14 cellular contexts compared by ENCODE assay signal in the genomic region with DNA sequence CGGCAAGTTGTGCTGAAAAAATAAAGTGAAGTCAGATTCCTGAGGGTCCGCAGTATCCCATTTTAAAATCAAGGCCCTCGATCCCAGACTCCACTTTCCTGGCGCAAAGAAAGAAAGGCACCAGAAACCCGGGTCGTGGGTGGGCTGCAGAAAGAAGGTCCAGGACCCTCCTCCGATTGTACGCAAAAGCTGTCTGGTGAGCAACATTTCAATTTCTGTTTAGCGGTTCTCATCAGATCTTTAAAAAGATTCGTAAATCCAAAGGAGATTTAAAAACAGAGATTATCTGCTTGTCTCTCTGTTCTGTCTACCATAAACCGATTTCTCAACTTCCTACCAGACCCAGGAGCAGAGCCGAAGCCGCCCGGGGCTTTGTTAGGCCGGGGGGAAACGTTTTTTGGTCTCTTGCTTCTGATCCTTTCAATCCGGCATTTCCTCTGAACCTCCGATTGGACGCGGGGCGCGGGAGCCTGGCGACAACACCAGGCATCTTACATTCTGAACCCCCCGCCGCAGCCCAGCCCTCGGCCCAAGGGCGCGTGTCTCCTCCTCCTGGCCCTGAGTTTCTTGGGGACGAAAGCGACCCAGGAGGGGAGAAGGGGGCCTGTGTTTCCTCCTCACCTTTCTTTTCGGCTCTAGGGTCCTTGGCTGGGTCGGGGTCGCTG. TPM values are rescaled to one million over a fixed set of nuclear protein-coding genes. Genes with fewer than 3 reads are reported as not detected.
DNase-seq lines count a peak whose midpoint lies in the region; ATAC-seq and TF ChIP-seq lines count a peak whose summit lies in the region.
"Had no signal": no experiment of that assay in that cellular context is flagged by ENCODE, and none has a peak within 500 bp of the region (broad histone marks: within the 10 kb centered on the region; RNA-seq: fewer than 3 reads in every experiment).

No MANE protein-coding gene starts in this region.

- H3K9me3 Mint-ChIP-seq in activated T-helper 17 cell treated with anti-CD3 and anti-CD28 coated beads, Interleukin-2, amount 50 U/mL, for 72 hours = no peaks in the 10 kb centered on the region

- H4K20me1 ChIP-seq in BLaER1 = peaks cover 97% of the 10 kb centered on the region
- no peaks in the 10 kb centered on the region for H4K20me1 ChIP-seq in osteoblast (ENCODE audit: insufficient read depth, low read length)

- H3K27me3 Mint-ChIP-seq in activated T-helper 17 cell treated with anti-CD3 and anti-CD28 coated beads, Interleukin-2, amount 50 U/mL, for 72 hours = peaks cover 71% of the 10 kb centered on the region

- H3K9ac ChIP-seq in BLaER1 (no peak overlapping the region), mucosa of stomach (ENCODE audit: low read length) (peak overlapping the region; percentile 22)

- DNase-seq in GM13976 (ENCODE audit: low spot score) (peak; percentile 30), osteoblast (ENCODE audit: insufficient read length, low spot score, missing footprints) (no peak), NCI-H524 treated with DMSO at 0.1 percent for 48 hours (lab: John Stamatoyannopoulos, UW) (no peak), gastrocnemius medialis (no peak)
- DNase-seq: cerebellar nuclear complex, foreskin fibroblast, HCEC 1CT, NCI-H1436 treated with DMSO at 0.1 percent for 48 hours had no signal

- no peak overlapping the region for H3K4me2 ChIP-seq in BLaER1
- H3K4me2 ChIP-seq in osteoblast (ENCODE audit: insufficient read depth, low read length) = no peak overlapping the region

- H3K4me1 ChIP-seq in BLaER1 (0 out of 2 replicates have a peak, but pooled peaks cover 5% of the 10 kb centered on the region), mucosa of stomach (ENCODE audit: control insufficient read depth, insufficient read depth, low read length) (peaks cover 7% of the 10 kb centered on the region), osteoblast (ENCODE audit: insufficient read depth, low read length) (no peaks in the 10 kb centered on the region), gastrocnemius medialis (peaks cover 10 to 12% of the 10 kb centered on the region in 2 donors)

- TF ChIP-seq POLR2A in gastrocnemius medialis (IDR thresholded peaks at IDR 0.05) = no peak

- H3K27ac ChIP-seq in BLaER1 (no peak overlapping the region), osteoblast (ENCODE audit: low read depth, low read length) (no peak overlapping the region), gastrocnemius medialis (no peak overlapping the region)

- peaks cover 100% of the 10 kb centered on the region for H3K27me3 ChIP-seq in BLaER1
- peaks cover 96% of the 10 kb centered on the region for H3K27me3 ChIP-seq in mucosa of stomach (ENCODE audit: control insufficient read depth, insufficient read depth, low read length)
- peaks cover 99% of the 10 kb centered on the region for H3K27me3 ChIP-seq in osteoblast (ENCODE audit: insufficient read depth, low read length)
- peaks cover 92 to 98% (median 94%) of the 10 kb centered on the region in 3 donors for H3K27me3 ChIP-seq in gastrocnemius medialis

- no peaks in the 10 kb centered on the region for H3K79me2 ChIP-seq in osteoblast (ENCODE audit: insufficient read depth, low read length)

- no peak overlapping the region for H2AFZ ChIP-seq in osteoblast (ENCODE audit: low read length)

- H3K36me3 Mint-ChIP-seq in activated T-helper 17 cell treated with anti-CD3 and anti-CD28 coated beads, Interleukin-2, amount 50 U/mL, for 72 hours (ENCODE audit: low read depth) = no peaks in the 10 kb centered on the region

- peaks cover 34% of the 10 kb centered on the region for H3K9me3 ChIP-seq in BLaER1
- H3K9me3 ChIP-seq in mucosa of stomach (ENCODE audit: control insufficient read depth, low read length) = no peaks in the 10 kb centered on the region
- no peaks in the 10 kb centered on the region for H3K9me3 ChIP-seq in osteoblast (ENCODE audit: low read depth, low read length)
- no peaks in the 10 kb centered on the region for H3K9me3 ChIP-seq in gastrocnemius medialis

- no peak overlapping the region for H3K27ac Mint-ChIP-seq in activated T-helper 17 cell treated with anti-CD3 and anti-CD28 coated beads, Interleukin-2, amount 50 U/mL, for 72 hours

- H3K4me3 ChIP-seq in BLaER1 = 0 out of 2 replicates have a peak overlapping the region, but pooled peaks have one; percentile 5
- H3K4me3 ChIP-seq in mucosa of stomach (ENCODE audit: low read length) = no peak overlapping the region
- no peak overlapping the region for H3K4me3 ChIP-seq in osteoblast (ENCODE audit: insufficient read depth, low read length)
- peak overlapping the region in 2 of 4 donors; percentile 21 to 36 for H3K4me3 ChIP-seq in gastrocnemius medialis

- in situ Hi-C loops in GM13976 (cut with MboI; ENCODE audit: low sequenced_read_pairs, unreplicated experiment) = no loop called here
- in situ Hi-C loops in gastrocnemius medialis (cut with MboI; ENCODE audit: low sequenced_read_pairs in 4 of 4) = no loop called here

- no peak for ATAC-seq in activated T-helper 17 cell treated with anti-CD3 and anti-CD28 coated beads, Interleukin-2, amount 50 U/mL, for 72 hours (replicated peaks)
- ATAC-seq in GM21576 (IDR thresholded peaks at IDR 0.05; ENCODE audit: unreplicated experiment) (no peak), gastrocnemius medialis (no peak)

- peak overlapping the region; percentile 21 for H3K4me3 Mint-ChIP-seq in activated T-helper 17 cell treated with anti-CD3 and anti-CD28 coated beads, Interleukin-2, amount 50 U/mL, for 72 hours

- TF ChIP-seq CTCF in GM13976 (IDR thresholded peaks at IDR 0.05; ENCODE audit: borderline replicate concordance, control extremely low read depth, extremely low read depth, insufficient read depth, missing control alignments) = no peak
- TF ChIP-seq CTCF in osteoblast (IDR thresholded peaks at IDR 0.05; ENCODE audit: extremely low read depth, low read depth, low read length) = no peak
- TF ChIP-seq CTCF in gastrocnemius medialis (IDR thresholded peaks at IDR 0.05 in 4 of 5, conservative IDR thresholded peaks at IDR 0.05 in 1 of 5) = no peak

- no peaks in the 10 kb centered on the region for H3K36me3 ChIP-seq in BLaER1
- H3K36me3 ChIP-seq in mucosa of stomach (ENCODE audit: control insufficient read depth, insufficient read depth, low read length) = no peaks in the 10 kb centered on the region
- H3K36me3 ChIP-seq in osteoblast (ENCODE audit: insufficient read depth, low read length) = no peaks in the 10 kb centered on the region
- H3K36me3 ChIP-seq in gastrocnemius medialis = no peaks in the 10 kb centered on the region

- peaks cover 16% of the 10 kb centered on the region for H3K4me1 Mint-ChIP-seq in activated T-helper 17 cell treated with anti-CD3 and anti-CD28 coated beads, Interleukin-2, amount 50 U/mL, for 72 hours

- intact Hi-C loops in gastrocnemius medialis (cut with DNase I; ENCODE audit: low total_unique reads) = no loop called here

RNA-seq across cellular contexts. Expression of a gene that starts 0.7 kb away (rescaled TPM):
- not detected for total RNA-seq in activated T-helper 17 cell treated with anti-CD3 and anti-CD28 coated beads, Interleukin-2, amount 50 U/mL, for 72 hours
- under 0.01 TPM in 1 of 2 replicates, not detected in the other for total RNA-seq in osteoblast
- not detected for total RNA-seq in gastrocnemius medialis
- total RNA-seq: mononuclear cell, temporal lobe had no signal
